In the genomic region with DNA sequence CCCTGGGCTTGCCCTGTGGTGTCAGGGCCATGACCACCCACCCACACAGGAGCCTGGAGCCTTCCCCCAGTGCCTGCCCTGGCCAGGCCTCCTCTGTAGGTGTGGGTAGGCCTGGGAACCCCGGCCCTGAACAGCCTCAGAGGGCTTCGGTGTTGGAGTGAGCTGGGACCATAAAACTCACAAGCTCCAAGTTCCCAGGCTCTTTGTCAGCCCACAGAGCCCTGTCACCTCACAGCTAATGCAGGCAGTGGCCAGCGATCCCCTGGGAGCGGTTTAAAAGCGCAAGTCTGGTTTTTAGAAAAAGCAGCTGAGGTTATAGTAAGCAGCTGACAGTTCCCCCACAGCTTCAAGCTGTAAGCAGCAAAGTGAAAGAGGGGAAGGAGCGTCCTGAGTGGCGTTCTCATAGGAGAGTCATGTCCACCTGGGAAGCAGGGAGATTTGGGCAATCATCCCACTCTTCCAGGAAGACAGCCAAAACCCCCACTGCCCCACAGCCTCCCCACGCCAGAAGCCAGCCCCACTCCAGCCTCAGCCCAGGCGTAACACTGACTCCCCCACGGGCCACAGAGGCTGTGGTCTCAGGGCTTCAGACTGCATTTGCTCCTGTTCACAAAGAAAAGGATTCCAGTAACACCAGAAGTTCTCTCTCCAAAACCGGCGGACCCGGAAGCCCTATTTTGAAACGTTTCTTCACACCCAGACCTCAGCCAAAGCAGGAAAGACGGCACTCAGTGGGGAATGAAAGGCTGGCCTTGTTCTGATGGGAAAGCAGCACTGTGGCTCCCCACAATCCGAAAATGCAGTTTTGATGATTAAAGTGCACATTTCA, we compare ENCODE assay signal across 8 cellular contexts. TPM values are rescaled to one million over a fixed set of nuclear protein-coding genes. Genes with fewer than 3 reads are reported as not detected.
DNase-seq lines count a peak whose midpoint lies in the region; ATAC-seq and TF ChIP-seq lines count a peak whose summit lies in the region.

No MANE protein-coding gene starts in this region.

- no peak overlapping the region for H4K8ac ChIP-seq in mesenchymal stem cell (ENCODE audit: low read length)

- no peak overlapping the region for H3K14ac ChIP-seq in mesenchymal stem cell (ENCODE audit: low read length in 2 of 2)

- H3K9me3 ChIP-seq in HUES48 (ENCODE audit: control insufficient read depth, insufficient read depth, low read length) (no peaks in the 10 kb centered on the region), mesenchymal stem cell (ENCODE audit: control insufficient read depth, low read length) (peaks cover 5% of the 10 kb centered on the region), testis (no peaks in the 10 kb centered on the region)

- ATAC-seq in HG02571 (IDR thresholded peaks at IDR 0.05; ENCODE audit: unreplicated experiment), result no peak

- no peak for TF ChIP-seq POLR2A in testis (IDR thresholded peaks at IDR 0.05)

- no peak overlapping the region for H2AK5ac ChIP-seq in mesenchymal stem cell (ENCODE audit: low read length, severe bottlenecking)

- H3K79me1 ChIP-seq in mesenchymal stem cell (replicated peaks; ENCODE audit: low read length, poor library complexity, severe bottlenecking), result no peaks in the 10 kb centered on the region

- TF ChIP-seq CTCF in testis (IDR thresholded peaks at IDR 0.05), result no peak

- H3K4me3 ChIP-seq in HUES48 (ENCODE audit: low read depth, low read length) (no peak overlapping the region), mesenchymal stem cell (ENCODE audit: insufficient read depth in 1 of 2, low read depth in 1 of 2, low read length in 2 of 2) (peak overlapping the region in 1 of 2 experiments; percentile 46), testis (no peak overlapping the region)

- no peaks in the 10 kb centered on the region for H3K36me3 ChIP-seq in HUES48 (ENCODE audit: control insufficient read depth, insufficient read depth, low read length)
- no peaks in the 10 kb centered on the region for H3K36me3 ChIP-seq in mesenchymal stem cell (ENCODE audit: control insufficient read depth in 1 of 2, insufficient read depth in 2 of 2, low read depth in 1 of 2, low read length in 2 of 2)
- H3K36me3 ChIP-seq in testis (ENCODE audit: low read depth, missing control alignments), result no peaks in the 10 kb centered on the region

- H3K27me3 ChIP-seq in HUES48 (ENCODE audit: control insufficient read depth, insufficient read depth, low read length) (no peaks in the 10 kb centered on the region), mesenchymal stem cell (ENCODE audit: control insufficient read depth in 1 of 2, insufficient read depth in 1 of 2, low read length in 2 of 2) (peaks cover 10 to 19% of the 10 kb centered on the region in 2 experiments), testis (no peaks in the 10 kb centered on the region)

- H3K23ac ChIP-seq in mesenchymal stem cell (ENCODE audit: low read length in 2 of 2), result no peak overlapping the region

- H3K4me2 ChIP-seq in mesenchymal stem cell (ENCODE audit: low read length, poor library complexity, severe bottlenecking), result no peak overlapping the region

- 15% methylated on average over 13 of the region's 16 CpGs for WGBS in mesenchymal stem cell
- WGBS in testis, 2 donors, result 27 to 44% methylated on average over 9 to 16 of the region's 16 CpGs

- H3K9ac ChIP-seq in HUES48 (ENCODE audit: low read depth, low read length) (no peak overlapping the region), mesenchymal stem cell (ENCODE audit: low read length) (peak overlapping the region; percentile 56)

- DNase-seq in cerebellum (ENCODE audit: low spot score) (peak; percentile 55), mesenchymal stem cell (peak; percentile 34), testis (no peak), inferior parietal cortex (ENCODE audit: extremely low spot score) (no peak), AML-193 (lab: John Stamatoyannopoulos, UW) (no peak)
- DNase-seq in activated naive CD4-positive, alpha-beta T cell (lab: John Stamatoyannopoulos, UW), result no peak

- H3K4ac ChIP-seq in mesenchymal stem cell (ENCODE audit: low read depth in 1 of 2, low read length in 2 of 2), result no peak overlapping the region

- peaks cover 29% of the 10 kb centered on the region for H3K4me1 ChIP-seq in HUES48 (ENCODE audit: control insufficient read depth, insufficient read depth, low read length)
- peaks cover 9% of the 10 kb centered on the region for H3K4me1 ChIP-seq in mesenchymal stem cell (ENCODE audit: control insufficient read depth, insufficient read depth, low read depth, low read length)
- H3K4me1 ChIP-seq in testis, result peaks cover 36% of the 10 kb centered on the region

- no peak overlapping the region for H2BK12ac ChIP-seq in mesenchymal stem cell (ENCODE audit: low read length in 2 of 2)

- no peak overlapping the region for H2BK120ac ChIP-seq in mesenchymal stem cell (ENCODE audit: low read depth, low read length)

- no peak overlapping the region for H4K91ac ChIP-seq in mesenchymal stem cell (ENCODE audit: low read length)

- H2BK5ac ChIP-seq in mesenchymal stem cell (ENCODE audit: low read depth, low read length, poor library complexity, severe bottlenecking), result no peak overlapping the region

- H3K18ac ChIP-seq in mesenchymal stem cell (ENCODE audit: low read depth in 1 of 2, low read length in 2 of 2), result no peak overlapping the region

- H2AFZ ChIP-seq in mesenchymal stem cell (ENCODE audit: low read depth, low read length), result no peak overlapping the region

- intact Hi-C loops in testis (cut with DNase I; ENCODE audit: low total_unique reads), result no loop called here

- H3K27ac ChIP-seq in HUES48 (ENCODE audit: low read depth, low read length) (peak overlapping the region; percentile 74), mesenchymal stem cell (ENCODE audit: low read length, poor library complexity, severe bottlenecking) (no peak overlapping the region), testis (peak overlapping the region; percentile 64 to 75)

- no peak overlapping the region for H2BK15ac ChIP-seq in mesenchymal stem cell (ENCODE audit: low read depth, poor library complexity, severe bottlenecking)

RNA-seq across cellular contexts. Expression of gene FOXC1, which starts 34.3 kb away (rescaled TPM):
- total RNA-seq in cerebellum (8.9 TPM), testis (10 to 100 TPM in 1 of 2 donors, 1 to 10 TPM in 1; 9.4 to 10.6 TPM)
- polyA plus RNA-seq in mesenchymal stem cell (2013, experiment 1 of 2), result 0.07 TPM
- 0.08 TPM for polyA plus RNA-seq in mesenchymal stem cell (2013, experiment 2 of 2)
- 4.7 TPM for polyA plus RNA-seq in testis (ENCODE audit: insufficient read depth, low read depth, low replicate concordance)

Comparison
In these comparisons a context has a peak if more than half of its experiments do, and no peak if none do; other contexts are left out.
1. DNase-seq: peak in cerebellum (single experiment) and mesenchymal stem cell (single experiment); none in testis (single experiment), inferior parietal cortex (single experiment), activated naive CD4-positive, alpha-beta T cell (0 of 4) and AML-193 (0 of 2).